2 cellular contexts compared by ENCODE assay signal in genomic region chr5:77175235-77175634, GRCh38.
TF ChIP-seq lines count a peak whose summit lies in the region.

No MANE protein-coding gene starts in this region.

TF ChIP-seq in A549, 52 proteins besides CTCF, POLR2A, EP300 and RAD21:
- no peak for TF ChIP-seq REST (IDR thresholded peaks at IDR 0.05)
- TF ChIP-seq ZC3H11A (IDR thresholded peaks at IDR 0.05): no peak
- no peak for TF ChIP-seq HDAC2 (IDR thresholded peaks at IDR 0.05)
TF ChIP-seq in A549: peak in this region for 0.

TF ChIP-seq in WTC11, 78 proteins besides CTCF, POLR2A, EP300 and RAD21 (continued from another document):
- TF ChIP-seq NFYB (CRISPR knock-in tag; conservative IDR thresholded peaks at IDR 0.05; ENCODE audit: low read depth) (no peak), ZNF263 (CRISPR knock-in tag; IDR thresholded peaks at IDR 0.05; ENCODE audit: low read depth) (no peak), FOXP1 (CRISPR knock-in tag; IDR thresholded peaks at IDR 0.05; ENCODE audit: borderline replicate concordance) (no peak), JAZF1 (CRISPR knock-in tag; IDR thresholded peaks at IDR 0.05) (no peak), ZNF671 (CRISPR knock-in tag; IDR thresholded peaks at IDR 0.05) (no peak), ARID4B (CRISPR knock-in tag; IDR thresholded peaks at IDR 0.05; ENCODE audit: borderline replicate concordance) (no peak), GABPB1 (CRISPR knock-in tag; IDR thresholded peaks at IDR 0.05) (no peak)
- TF ChIP-seq, protein P1, sequence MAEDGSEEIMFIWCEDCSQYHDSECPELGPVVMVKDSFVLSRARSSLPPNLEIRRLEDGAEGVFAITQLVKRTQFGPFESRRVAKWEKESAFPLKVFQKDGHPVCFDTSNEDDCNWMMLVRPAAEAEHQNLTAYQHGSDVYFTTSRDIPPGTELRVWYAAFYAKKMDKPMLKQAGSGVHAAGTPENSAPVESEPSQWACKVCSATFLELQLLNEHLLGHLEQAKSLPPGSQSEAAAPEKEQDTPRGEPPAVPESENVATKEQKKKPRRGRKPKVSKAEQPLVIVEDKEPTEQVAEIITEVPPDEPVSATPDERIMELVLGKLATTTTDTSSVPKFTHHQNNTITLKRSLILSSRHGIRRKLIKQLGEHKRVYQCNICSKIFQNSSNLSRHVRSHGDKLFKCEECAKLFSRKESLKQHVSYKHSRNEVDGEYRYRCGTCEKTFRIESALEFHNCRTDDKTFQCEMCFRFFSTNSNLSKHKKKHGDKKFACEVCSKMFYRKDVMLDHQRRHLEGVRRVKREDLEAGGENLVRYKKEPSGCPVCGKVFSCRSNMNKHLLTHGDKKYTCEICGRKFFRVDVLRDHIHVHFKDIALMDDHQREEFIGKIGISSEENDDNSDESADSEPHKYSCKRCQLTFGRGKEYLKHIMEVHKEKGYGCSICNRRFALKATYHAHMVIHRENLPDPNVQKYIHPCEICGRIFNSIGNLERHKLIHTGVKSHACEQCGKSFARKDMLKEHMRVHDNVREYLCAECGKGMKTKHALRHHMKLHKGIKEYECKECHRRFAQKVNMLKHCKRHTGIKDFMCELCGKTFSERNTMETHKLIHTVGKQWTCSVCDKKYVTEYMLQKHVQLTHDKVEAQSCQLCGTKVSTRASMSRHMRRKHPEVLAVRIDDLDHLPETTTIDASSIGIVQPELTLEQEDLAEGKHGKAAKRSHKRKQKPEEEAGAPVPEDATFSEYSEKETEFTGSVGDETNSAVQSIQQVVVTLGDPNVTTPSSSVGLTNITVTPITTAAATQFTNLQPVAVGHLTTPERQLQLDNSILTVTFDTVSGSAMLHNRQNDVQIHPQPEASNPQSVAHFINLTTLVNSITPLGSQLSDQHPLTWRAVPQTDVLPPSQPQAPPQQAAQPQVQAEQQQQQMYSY (CRISPR knock-in tag; IDR thresholded peaks at IDR 0.05): no peak
- TF ChIP-seq, protein P2, sequence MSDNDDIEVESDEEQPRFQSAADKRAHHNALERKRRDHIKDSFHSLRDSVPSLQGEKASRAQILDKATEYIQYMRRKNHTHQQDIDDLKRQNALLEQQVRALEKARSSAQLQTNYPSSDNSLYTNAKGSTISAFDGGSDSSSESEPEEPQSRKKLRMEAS (CRISPR knock-in tag; IDR thresholded peaks at IDR 0.05): no peak
- TF ChIP-seq, protein P3, sequence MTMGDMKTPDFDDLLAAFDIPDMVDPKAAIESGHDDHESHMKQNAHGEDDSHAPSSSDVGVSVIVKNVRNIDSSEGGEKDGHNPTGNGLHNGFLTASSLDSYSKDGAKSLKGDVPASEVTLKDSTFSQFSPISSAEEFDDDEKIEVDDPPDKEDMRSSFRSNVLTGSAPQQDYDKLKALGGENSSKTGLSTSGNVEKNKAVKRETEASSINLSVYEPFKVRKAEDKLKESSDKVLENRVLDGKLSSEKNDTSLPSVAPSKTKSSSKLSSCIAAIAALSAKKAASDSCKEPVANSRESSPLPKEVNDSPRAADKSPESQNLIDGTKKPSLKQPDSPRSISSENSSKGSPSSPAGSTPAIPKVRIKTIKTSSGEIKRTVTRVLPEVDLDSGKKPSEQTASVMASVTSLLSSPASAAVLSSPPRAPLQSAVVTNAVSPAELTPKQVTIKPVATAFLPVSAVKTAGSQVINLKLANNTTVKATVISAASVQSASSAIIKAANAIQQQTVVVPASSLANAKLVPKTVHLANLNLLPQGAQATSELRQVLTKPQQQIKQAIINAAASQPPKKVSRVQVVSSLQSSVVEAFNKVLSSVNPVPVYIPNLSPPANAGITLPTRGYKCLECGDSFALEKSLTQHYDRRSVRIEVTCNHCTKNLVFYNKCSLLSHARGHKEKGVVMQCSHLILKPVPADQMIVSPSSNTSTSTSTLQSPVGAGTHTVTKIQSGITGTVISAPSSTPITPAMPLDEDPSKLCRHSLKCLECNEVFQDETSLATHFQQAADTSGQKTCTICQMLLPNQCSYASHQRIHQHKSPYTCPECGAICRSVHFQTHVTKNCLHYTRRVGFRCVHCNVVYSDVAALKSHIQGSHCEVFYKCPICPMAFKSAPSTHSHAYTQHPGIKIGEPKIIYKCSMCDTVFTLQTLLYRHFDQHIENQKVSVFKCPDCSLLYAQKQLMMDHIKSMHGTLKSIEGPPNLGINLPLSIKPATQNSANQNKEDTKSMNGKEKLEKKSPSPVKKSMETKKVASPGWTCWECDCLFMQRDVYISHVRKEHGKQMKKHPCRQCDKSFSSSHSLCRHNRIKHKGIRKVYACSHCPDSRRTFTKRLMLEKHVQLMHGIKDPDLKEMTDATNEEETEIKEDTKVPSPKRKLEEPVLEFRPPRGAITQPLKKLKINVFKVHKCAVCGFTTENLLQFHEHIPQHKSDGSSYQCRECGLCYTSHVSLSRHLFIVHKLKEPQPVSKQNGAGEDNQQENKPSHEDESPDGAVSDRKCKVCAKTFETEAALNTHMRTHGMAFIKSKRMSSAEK (CRISPR knock-in tag; IDR thresholded peaks at IDR 0.05; ENCODE audit: borderline replicate concordance): no peak
